13 cellular contexts compared by ENCODE assay signal in the genomic region with DNA sequence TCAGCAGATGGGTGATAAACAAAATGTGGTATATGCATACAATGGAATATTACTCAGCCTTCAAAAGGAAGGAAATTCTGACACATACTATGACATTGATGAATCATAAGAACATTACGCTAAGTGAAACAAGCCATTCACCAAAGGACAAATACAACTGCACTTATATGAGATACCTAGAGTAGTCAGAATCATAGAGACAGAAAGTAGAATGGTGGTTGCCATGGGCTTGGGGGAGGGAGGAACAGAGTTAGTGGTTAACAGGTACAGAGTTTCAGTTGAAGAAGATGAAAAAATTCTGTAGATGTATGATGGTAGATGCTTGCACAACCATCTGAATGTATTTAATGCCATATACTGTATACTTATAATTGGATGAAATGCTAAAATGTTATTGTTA. TPM values are rescaled to one million over a fixed set of nuclear protein-coding genes. Genes with fewer than 3 reads are reported as not detected.
DNase-seq lines count a peak whose midpoint lies in the region; ATAC-seq lines count a peak whose summit lies in the region.
"Had no signal": no experiment of that assay in that cellular context is flagged by ENCODE, and none has a peak within 500 bp of the region (broad histone marks: within the 10 kb centered on the region; RNA-seq: fewer than 3 reads in every experiment).

No MANE protein-coding gene starts in this region.

- H3K9me3 Mint-ChIP-seq in activated naive CD8-positive, alpha-beta T cell treated with anti-CD3 and anti-CD28 coated beads for 36 hours = peaks cover 4% of the 10 kb centered on the region

- H3K4me3 Mint-ChIP-seq in activated naive CD8-positive, alpha-beta T cell treated with anti-CD3 and anti-CD28 coated beads for 36 hours = no peak overlapping the region

- DNase-seq in activated CD4-positive, alpha-beta T cell treated with anti-CD3 and anti-CD28 coated beads for 48 hours = peak; percentile 32
- DNase-seq in activated CD4-positive, alpha-beta T cell treated with anti-CD3 and anti-CD28 coated beads, Interleukin-2, amount 50 U/mL, for 4 hours = no peak
- DNase-seq in stimulated activated CD4-positive, alpha-beta T cell treated with anti-CD3 and anti-CD28 coated beads, Interleukin-1b, Interleukin-23, amount 100 ng/mL, for 48 hours = peak; percentile 29
- DNase-seq in stimulated activated CD4-positive, alpha-beta T cell treated with anti-CD3 and anti-CD28 coated beads, Interleukin-4, amount 100 ng/mL, for 24 hours = no peak
- DNase-seq in activated naive CD8-positive, alpha-beta T cell treated with anti-CD3 and anti-CD28 coated beads for 36 hours = peak; percentile 4
- no peak for DNase-seq in NCI-H2227 treated with DMSO at 0.1 percent for 48 hours (lab: John Stamatoyannopoulos, UW)
- DNase-seq in DMS114 treated with DMSO at 0.1 percent for 48 hours (lab: John Stamatoyannopoulos, UW; ENCODE audit: unreplicated experiment) = no peak
- DNase-seq: KBM-7; NCI-H1048; NCI-H345; NCI-H526 treated with DMSO at 0.1 percent for 48 hours; NK-92 treated with Interleukin-12 subunit alpha and Interleukin-12 subunit beta, amount 100 ng/mL, for 24 hours had no signal

- no peaks in the 10 kb centered on the region for H3K36me3 Mint-ChIP-seq in activated naive CD8-positive, alpha-beta T cell treated with anti-CD3 and anti-CD28 coated beads for 36 hours

- H3K27me3 Mint-ChIP-seq in activated naive CD8-positive, alpha-beta T cell treated with anti-CD3 and anti-CD28 coated beads for 36 hours = peaks cover 9% of the 10 kb centered on the region

- ATAC-seq in HG03175 (IDR thresholded peaks at IDR 0.05; ENCODE audit: unreplicated experiment) = no peak

- H3K4me1 Mint-ChIP-seq in activated naive CD8-positive, alpha-beta T cell treated with anti-CD3 and anti-CD28 coated beads for 36 hours = no peaks in the 10 kb centered on the region

- no peak overlapping the region for H3K27ac Mint-ChIP-seq in activated naive CD8-positive, alpha-beta T cell treated with anti-CD3 and anti-CD28 coated beads for 36 hours

RNA-seq across cellular contexts. Expression of gene KCNK2, which starts 39.1 kb away (rescaled TPM):
- not detected for total RNA-seq in activated naive CD8-positive, alpha-beta T cell treated with anti-CD3 and anti-CD28 coated beads for 36 hours

Comparison
In these comparisons a context has a peak if more than half of its experiments do, and no peak if none do; other contexts are left out.
1. DNase-seq: peak in activated CD4-positive, alpha-beta T cell treated with anti-CD3 and anti-CD28 coated beads for 48 hours (single experiment), stimulated activated CD4-positive, alpha-beta T cell treated with anti-CD3 and anti-CD28 coated beads, Interleukin-1b, Interleukin-23, amount 100 ng/mL, for 48 hours (single experiment) and activated naive CD8-positive, alpha-beta T cell treated with anti-CD3 and anti-CD28 coated beads for 36 hours (single experiment); none in activated CD4-positive, alpha-beta T cell treated with anti-CD3 and anti-CD28 coated beads, Interleukin-2, amount 50 U/mL, for 4 hours (0 of 2), stimulated activated CD4-positive, alpha-beta T cell treated with anti-CD3 and anti-CD28 coated beads, Interleukin-4, amount 100 ng/mL, for 24 hours (single experiment), NCI-H2227 treated with DMSO at 0.1 percent for 48 hours (single experiment) and DMS114 treated with DMSO at 0.1 percent for 48 hours (single experiment).